ENCODE assay signal across 21 cellular contexts in the genomic region with DNA sequence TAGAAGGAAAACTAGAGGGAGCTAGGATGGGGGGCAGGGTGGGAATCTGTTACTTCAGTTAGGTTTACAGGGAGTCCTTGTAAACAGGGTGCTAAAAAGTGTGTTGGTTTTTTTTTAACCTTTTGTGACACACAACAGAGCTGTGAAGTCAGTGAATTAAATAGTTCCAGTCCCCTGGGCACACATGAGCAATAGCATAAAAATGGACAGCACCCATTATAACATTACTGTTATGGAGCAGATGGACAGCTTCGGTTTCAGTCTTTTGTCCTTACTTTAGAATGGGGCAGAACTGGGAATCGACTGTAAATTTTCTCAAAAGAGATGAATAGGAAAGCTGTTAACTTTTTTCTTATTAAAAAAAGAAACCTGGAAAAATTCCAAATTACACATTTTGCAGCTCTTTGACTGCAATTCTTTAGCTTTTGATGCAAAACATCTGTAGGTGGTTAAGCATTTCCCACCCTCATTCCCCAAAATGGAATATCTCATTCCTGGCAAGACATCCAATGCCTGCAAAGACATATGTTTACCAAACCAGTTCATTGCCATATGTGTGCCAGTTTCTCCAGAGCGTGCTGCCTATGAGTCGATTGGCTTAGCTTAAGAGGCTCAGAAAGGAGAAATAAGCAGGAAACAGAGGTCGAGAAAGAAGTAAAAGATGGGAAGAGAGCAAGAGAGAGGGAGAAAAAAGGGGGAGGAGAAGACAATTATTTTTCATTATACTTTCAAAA.
DNase-seq lines count a peak whose midpoint lies in the region; ATAC-seq and TF ChIP-seq lines count a peak whose summit lies in the region.
"Had no signal": no experiment of that assay in that cellular context is flagged by ENCODE, and none has a peak within 500 bp of the region (broad histone marks: within the 10 kb centered on the region; RNA-seq: fewer than 3 reads in every experiment).

No MANE protein-coding gene starts in this region.

- H3K27me3 Mint-ChIP-seq in glutamatergic neuron (ENCODE audit: unreplicated experiment), result peaks cover 2% of the 10 kb centered on the region
- peaks cover 0 to 2% (median 0%) of the 10 kb centered on the region in 3 donors for H3K27me3 Mint-ChIP-seq in CD14-positive monocyte (ENCODE audit: low read depth in 3 of 3)

- peak overlapping the region; percentile 81 for H3K27ac Mint-ChIP-seq in glutamatergic neuron (ENCODE audit: unreplicated experiment)
- no peak overlapping the region for H3K27ac Mint-ChIP-seq in CD14-positive monocyte
- H3K27ac Mint-ChIP-seq: activated CD4-positive, alpha-beta T cell treated with anti-CD3 and anti-CD28 coated beads for 36 hours; naive thymus-derived CD4-positive, alpha-beta T cell had no signal

- ATAC-seq in GM18909 (IDR thresholded peaks at IDR 0.05; ENCODE audit: poor library complexity, unreplicated experiment), result no peak
- ATAC-seq: activated CD4-positive, alpha-beta T cell treated with anti-CD3 and anti-CD28 coated beads for 36 hours; gastroesophageal sphincter; naive thymus-derived CD4-positive, alpha-beta T cell had no signal

- H3K9me3 Mint-ChIP-seq in glutamatergic neuron (ENCODE audit: unreplicated experiment) (peaks cover 7% of the 10 kb centered on the region), CD14-positive monocyte (peaks cover 0 to 2% (median 0%) of the 10 kb centered on the region in 7 donors)

- intact Hi-C loops in CD14-positive monocyte (cut with micrococcal nuclease), result no loop called here

- DNase-seq in AG10803 (ENCODE audit: low read depth) (peak; percentile 46), NCI-H1092 treated with DMSO at 0.1 percent for 48 hours (lab: John Stamatoyannopoulos, UW) (peak; percentile 83), RPMI7951 (ENCODE audit: low read depth) (peak; percentile 43), glutamatergic neuron (no peak), CD14-positive monocyte (ENCODE audit: low spot score) (no peak), RWPE1 (ENCODE audit: low spot score) (no peak)
- DNase-seq in activated CD4-positive, alpha-beta T cell treated with anti-CD3 and anti-CD28 coated beads for 4 hours, result no peak
- DNase-seq: activated CD4-positive, alpha-beta T cell treated with anti-CD3 and anti-CD28 coated beads for 36 hours; activated CD8-positive, alpha-beta memory T cell treated with anti-CD3 and anti-CD28 coated beads, Interleukin-2, amount 50 U/mL, for 4 hours; activated effector memory CD4-positive, alpha-beta T cell treated with Interleukin-2 at 50 U/mL for 16 hours; H7; mesendoderm; naive thymus-derived CD4-positive, alpha-beta T cell; Peyer's patch; stomach; upper lobe of left lung had no signal

- H3K4me3 ChIP-seq in AG10803 (ENCODE audit: low read length), result no peak overlapping the region
- H3K4me3 ChIP-seq: BLaER1 treated with 17β-estradiol and CSF1 and Interleukin-3, amounts not matched to agents 10 nM and 100 nM; cardiac muscle cell; gastroesophageal sphincter; Peyer's patch; stomach; upper lobe of left lung had no signal

- H3K4me3 Mint-ChIP-seq in glutamatergic neuron (ENCODE audit: unreplicated experiment) (peak overlapping the region; percentile 41), CD14-positive monocyte (no peak overlapping the region)
- H3K4me3 Mint-ChIP-seq: activated CD4-positive, alpha-beta T cell treated with anti-CD3 and anti-CD28 coated beads for 36 hours; naive thymus-derived CD4-positive, alpha-beta T cell had no signal

- no peaks in the 10 kb centered on the region for H3K36me3 Mint-ChIP-seq in glutamatergic neuron (ENCODE audit: unreplicated experiment)
- H3K36me3 Mint-ChIP-seq in CD14-positive monocyte, result no peaks in the 10 kb centered on the region
- H3K36me3 Mint-ChIP-seq: naive thymus-derived CD4-positive, alpha-beta T cell had no signal

- H3K4me1 Mint-ChIP-seq in glutamatergic neuron (ENCODE audit: low read depth, unreplicated experiment) (peaks cover 17% of the 10 kb centered on the region), CD14-positive monocyte (no peaks in the 10 kb centered on the region)
- H3K4me1 Mint-ChIP-seq: activated CD4-positive, alpha-beta T cell treated with anti-CD3 and anti-CD28 coated beads for 36 hours; naive thymus-derived CD4-positive, alpha-beta T cell had no signal

- POLR2A ChIA-PET in RWPE1 (lab: Yijun Ruan, JAX; ENCODE audit: low non-redundant PET), result no interaction called here

- TF ChIP-seq CTCF in AG10803 (conservative IDR thresholded peaks at IDR 0.05; ENCODE audit: low read length) (no peak), glutamatergic neuron (IDR thresholded peaks at IDR 0.05; ENCODE audit: partially characterized antibody, unreplicated experiment) (no peak), CD14-positive monocyte (IDR thresholded peaks at IDR 0.05) (no peak), RWPE1 (conservative IDR thresholded peaks at IDR 0.05; ENCODE audit: low read depth) (no peak)

- CTCF ChIA-PET in RWPE1 (lab: Yijun Ruan, JAX), result interaction anchor here (0.7 kb wide), 1 partner anchor 99 kb away, joined by 4 read pairs; no protein-coding TSS in a partner anchor

- no peak overlapping the region for H3K27ac ChIP-seq in RWPE1
- H3K27ac ChIP-seq: BLaER1 treated with 17β-estradiol and CSF1 and Interleukin-3, amounts not matched to agents 10 nM and 100 nM; cardiac muscle cell; gastroesophageal sphincter; parathyroid adenoma; Peyer's patch; stomach; upper lobe of left lung had no signal

Comparison
In these comparisons a context has a peak if more than half of its experiments do, and no peak if none do; other contexts are left out.
1. DNase-seq: peak in AG10803 (single experiment), NCI-H1092 treated with DMSO at 0.1 percent for 48 hours (single experiment) and RPMI7951 (single experiment); none in glutamatergic neuron (single experiment), CD14-positive monocyte (single experiment), RWPE1 (single experiment) and activated CD4-positive, alpha-beta T cell treated with anti-CD3 and anti-CD28 coated beads for 4 hours (0 of 2).